In the genomic region with DNA sequence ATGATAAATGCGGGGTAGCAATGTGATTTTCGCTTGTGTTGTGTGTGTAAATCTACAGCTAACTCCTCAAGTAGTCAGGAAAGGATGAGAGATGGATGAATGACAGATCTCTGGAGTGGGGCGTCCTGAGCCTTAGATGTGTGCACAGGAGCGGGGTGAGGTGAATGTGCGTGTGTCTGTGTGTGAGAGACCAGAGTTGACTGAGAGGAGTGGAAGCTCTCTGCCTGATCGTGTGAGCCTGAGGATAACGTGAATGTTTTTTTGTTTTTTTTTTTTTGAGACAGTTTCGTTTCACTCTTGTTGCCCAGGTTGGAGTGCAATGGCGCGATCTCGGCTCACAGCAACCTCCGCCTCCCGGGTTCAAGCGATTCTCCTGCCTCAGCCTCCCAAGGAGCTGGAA, we compare ENCODE assay signal across 9 cellular contexts. TPM values are rescaled to one million over a fixed set of nuclear protein-coding genes. Genes with fewer than 3 reads are reported as not detected.
DNase-seq lines count a peak whose midpoint lies in the region; ATAC-seq and TF ChIP-seq lines count a peak whose summit lies in the region.
"Had no signal": no experiment of that assay in that cellular context is flagged by ENCODE, and none has a peak within 500 bp of the region (broad histone marks: within the 10 kb centered on the region; RNA-seq: fewer than 3 reads in every experiment).

No MANE protein-coding gene starts in this region.

- no peaks in the 10 kb centered on the region for H3K27me3 Mint-ChIP-seq in T-helper 17 cell

- H3K27me3 ChIP-seq in rectal smooth muscle tissue (ENCODE audit: control insufficient read depth, insufficient read depth, low read length) = no peaks in the 10 kb centered on the region

- no peak overlapping the region for H3K9ac ChIP-seq in rectal smooth muscle tissue (ENCODE audit: low read length)

- H3K9me3 ChIP-seq in T-helper 17 cell (ENCODE audit: control insufficient read depth, low read length, poor library complexity, severe bottlenecking) = peaks cover 7% of the 10 kb centered on the region

- no peaks in the 10 kb centered on the region for H3K4me1 ChIP-seq in rectal smooth muscle tissue (ENCODE audit: control insufficient read depth, insufficient read depth, low read length)

- peak overlapping the region; percentile 98 for H3K27ac Mint-ChIP-seq in T-helper 17 cell

- peaks cover 11% of the 10 kb centered on the region for H3K4me1 Mint-ChIP-seq in T-helper 17 cell

- DNase-seq in T-helper 17 cell = no peak
- no peak for DNase-seq in fibroblast of villous mesenchyme (ENCODE audit: low read depth)
- no peak for DNase-seq in DMS153 treated with DMSO at 0.1 percent for 48 hours (lab: John Stamatoyannopoulos, UW; ENCODE audit: unreplicated experiment)
- no peak for DNase-seq in RPMI8226
- no peak for DNase-seq in NCI-H1092 treated with DMSO at 0.1 percent for 48 hours (lab: John Stamatoyannopoulos, UW)
- DNase-seq: HCEC 1CT had no signal

- H3K27ac ChIP-seq in rectal smooth muscle tissue (ENCODE audit: low read depth, low read length) = no peak overlapping the region

- H3K4me3 Mint-ChIP-seq in T-helper 17 cell = peak overlapping the region; percentile 96

- no peak for TF ChIP-seq CTCF in fibroblast of villous mesenchyme (IDR thresholded peaks at IDR 0.05; ENCODE audit: insufficient read depth, low read depth, low read length)

- peaks cover 3% of the 10 kb centered on the region for H3K36me3 ChIP-seq in rectal smooth muscle tissue (ENCODE audit: control insufficient read depth, insufficient read depth, low read length)

- H3K4me3 ChIP-seq in GM08714 (ENCODE audit: low read length) (peak overlapping the region; percentile 87), fibroblast of villous mesenchyme (ENCODE audit: low read depth, low read length) (peak overlapping the region; percentile 98), rectal smooth muscle tissue (ENCODE audit: low read length) (peak overlapping the region; percentile 84)

- H3K36me3 Mint-ChIP-seq in T-helper 17 cell (ENCODE audit: low read depth) = peaks cover 13% of the 10 kb centered on the region

- no peak for ATAC-seq in T-helper 17 cell
- ATAC-seq in HG03025 (IDR thresholded peaks at IDR 0.05; ENCODE audit: low FRiP score, unreplicated experiment) = no peak

RNA-seq across cellular contexts. Expression of gene ZNF461, which starts 0.8 kb away (rescaled TPM):
- total RNA-seq in T-helper 17 cell = 10 to 100 TPM in 1 of 2 donors, 1 to 10 TPM in 1; 9.0 to 11.1 TPM
- total RNA-seq in fibroblast of villous mesenchyme = 10.3 and 13.4 TPM in 2 replicates

RNA-seq across cellular contexts. Expression of gene ZNF567, which starts 21.6 kb away (rescaled TPM):
- total RNA-seq in T-helper 17 cell (1 to 10 TPM; 6.1 to 7.4 TPM), fibroblast of villous mesenchyme (4.2 and 8.2 TPM in 2 replicates)
